Comparison of ENCODE assay signal across 15 cellular contexts in genomic region chr16:23497543-23497868, GRCh38. TPM values are rescaled to one million over a fixed set of nuclear protein-coding genes. Genes with fewer than 3 reads are reported as not detected.
DNase-seq lines count a peak whose midpoint lies in the region; ATAC-seq and TF ChIP-seq lines count a peak whose summit lies in the region.
"Had no signal": no experiment of that assay in that cellular context is flagged by ENCODE, and none has a peak within 500 bp of the region (broad histone marks: within the 10 kb centered on the region; RNA-seq: fewer than 3 reads in every experiment).

No MANE protein-coding gene starts in this region.

- no CpG with 5 or more reads among the region's 6 CpGs for WGBS in mesendoderm (ENCODE audit: extremely low coverage, insufficient coverage, low lambda C conversion rate)
- 75 to 82% methylated on average over 6 of the region's 6 CpGs for WGBS in thyroid gland, 2 donors

- no peak overlapping the region for H3K4me2 ChIP-seq in mesendoderm (ENCODE audit: low read length)

- no peak overlapping the region for H3K4ac ChIP-seq in mesendoderm (ENCODE audit: low read depth, low read length)

- H2BK120ac ChIP-seq in mesendoderm (ENCODE audit: low read depth, low read length), result no peak overlapping the region

- H3K36me3 Mint-ChIP-seq in activated naive CD4-positive, alpha-beta T cell treated with anti-CD3 and anti-CD28 coated beads, Interleukin-2, amount 10 ng/mL, durations not matched to agents 7 days and 5 days, result peaks cover 24% of the 10 kb centered on the region
- peaks cover 11% of the 10 kb centered on the region for H3K36me3 Mint-ChIP-seq in activated naive CD4-positive, alpha-beta T cell treated with anti-CD3 and anti-CD28 coated beads for 36 hours (ENCODE audit: low read depth)

- H3K4me3 ChIP-seq in breast epithelium (no peak overlapping the region), mesendoderm (ENCODE audit: low read length) (no peak overlapping the region), thyroid gland (replicated peaks in 1 of 3) (no peak overlapping the region), H7 (ENCODE audit: insufficient read depth, low read depth, low read length) (no peak overlapping the region), ascending aorta (no peak overlapping the region)
- H3K4me3 ChIP-seq: SJSA1, testis had no signal

- peaks cover 40% of the 10 kb centered on the region for H3K4me1 Mint-ChIP-seq in activated naive CD4-positive, alpha-beta T cell treated with anti-CD3 and anti-CD28 coated beads, Interleukin-2, amount 10 ng/mL, durations not matched to agents 7 days and 5 days
- H3K4me1 Mint-ChIP-seq in activated naive CD4-positive, alpha-beta T cell treated with anti-CD3 and anti-CD28 coated beads for 36 hours (ENCODE audit: low read depth), result peaks cover 25% of the 10 kb centered on the region

- ATAC-seq in HG02970 (IDR thresholded peaks at IDR 0.05; ENCODE audit: low FRiP score, unreplicated experiment), result no peak

- H4K8ac ChIP-seq in mesendoderm (ENCODE audit: low read depth, low read length), result no peak overlapping the region

- no peak overlapping the region for H4K5ac ChIP-seq in mesendoderm (ENCODE audit: low read length)

- peaks cover 39% of the 10 kb centered on the region for H3K79me2 ChIP-seq in mesendoderm (ENCODE audit: control insufficient read depth, insufficient read depth, low read length)

- no peak overlapping the region for H3K18ac ChIP-seq in mesendoderm (ENCODE audit: low read length)

- no peaks in the 10 kb centered on the region for H3K9me3 Mint-ChIP-seq in activated naive CD4-positive, alpha-beta T cell treated with anti-CD3 and anti-CD28 coated beads, Interleukin-2, amount 10 ng/mL, durations not matched to agents 7 days and 5 days
- no peaks in the 10 kb centered on the region for H3K9me3 Mint-ChIP-seq in activated naive CD4-positive, alpha-beta T cell treated with anti-CD3 and anti-CD28 coated beads for 36 hours

- H3K79me1 ChIP-seq in mesendoderm (ENCODE audit: low read length), result peaks cover 17% of the 10 kb centered on the region

- H3K27me3 ChIP-seq in breast epithelium (no peaks in the 10 kb centered on the region), mesendoderm (ENCODE audit: insufficient read depth, low read length, poor library complexity) (no peaks in the 10 kb centered on the region), thyroid gland (no peaks in the 10 kb centered on the region), H7 (ENCODE audit: control insufficient read depth, insufficient read depth, low read length) (no peaks in the 10 kb centered on the region), ascending aorta (no peaks in the 10 kb centered on the region)
- H3K27me3 ChIP-seq: SJSA1, testis had no signal

- H3K27me3 Mint-ChIP-seq in activated naive CD4-positive, alpha-beta T cell treated with anti-CD3 and anti-CD28 coated beads, Interleukin-2, amount 10 ng/mL, durations not matched to agents 7 days and 5 days, result no peaks in the 10 kb centered on the region
- H3K27me3 Mint-ChIP-seq in activated naive CD4-positive, alpha-beta T cell treated with anti-CD3 and anti-CD28 coated beads for 36 hours (ENCODE audit: low read depth), result no peaks in the 10 kb centered on the region

- CTCF ChIA-PET in activated naive CD4-positive, alpha-beta T cell treated with anti-CD3 and anti-CD28 coated beads, Interleukin-2, amount 10 ng/mL, durations not matched to agents 7 days and 5 days (lab: Charles Lee), result no interaction called here
- CTCF ChIA-PET in activated naive CD4-positive, alpha-beta T cell treated with anti-CD3 and anti-CD28 coated beads for 36 hours (lab: Charles Lee), result interaction anchor here (0.6 kb wide), 1 partner anchor 314 kb away, joined by 3 read pairs; no protein-coding TSS in a partner anchor

- peaks cover 0 to 17% of the 10 kb centered on the region in 2 donors for H3K4me1 ChIP-seq in breast epithelium
- H3K4me1 ChIP-seq in mesendoderm (ENCODE audit: control insufficient read depth, low read depth, low read length), result no peaks in the 10 kb centered on the region
- H3K4me1 ChIP-seq in thyroid gland, result peaks cover 73 to 94% of the 10 kb centered on the region in 2 donors
- H3K4me1 ChIP-seq in ascending aorta, result no peaks in the 10 kb centered on the region
- H3K4me1 ChIP-seq: testis had no signal

- intact Hi-C loops in activated naive CD4-positive, alpha-beta T cell treated with anti-CD3 and anti-CD28 coated beads for 36 hours (cut with micrococcal nuclease), result no loop called here
- intact Hi-C loops in breast epithelium (cut with DNase I; ENCODE audit: low total_unique reads), result no loop called here
- intact Hi-C loops in thyroid gland (cut with DNase I), result no loop called here
- intact Hi-C loops in ascending aorta (cut with DNase I), result no loop called here

- peak overlapping the region; percentile 79 for H3K27ac Mint-ChIP-seq in activated naive CD4-positive, alpha-beta T cell treated with anti-CD3 and anti-CD28 coated beads, Interleukin-2, amount 10 ng/mL, durations not matched to agents 7 days and 5 days
- H3K27ac Mint-ChIP-seq in activated naive CD4-positive, alpha-beta T cell treated with anti-CD3 and anti-CD28 coated beads for 36 hours, result no peak overlapping the region

- H3K23ac ChIP-seq in mesendoderm (ENCODE audit: low read length), result no peak overlapping the region

- DNase-seq in activated naive CD4-positive, alpha-beta T cell treated with anti-CD3 and anti-CD28 coated beads, Interleukin-2, amount 10 ng/mL, durations not matched to agents 7 days and 5 days, result no peak
- DNase-seq in activated naive CD4-positive, alpha-beta T cell treated with anti-CD3 and anti-CD28 coated beads for 36 hours, result no peak
- DNase-seq in breast epithelium (ENCODE audit: low spot score in 2 of 2) (no peak), mesendoderm (peak; percentile 25), thyroid gland (no peak), H7 (no peak), ascending aorta (ENCODE audit: low spot score in 2 of 2) (no peak)
- DNase-seq: activated gamma-delta T cell treated with Interleukin-2 at 50 U/mL for 16 hours, cortex of kidney, DMS153, NCI-H1417 treated with DMSO at 0.1 percent for 48 hours, NCI-H69, testis had no signal

- no peak overlapping the region for H3K4me3 Mint-ChIP-seq in activated naive CD4-positive, alpha-beta T cell treated with anti-CD3 and anti-CD28 coated beads, Interleukin-2, amount 10 ng/mL, durations not matched to agents 7 days and 5 days
- H3K4me3 Mint-ChIP-seq in activated naive CD4-positive, alpha-beta T cell treated with anti-CD3 and anti-CD28 coated beads for 36 hours, result no peak overlapping the region

- H2AK5ac ChIP-seq in mesendoderm (ENCODE audit: low read length), result no peak overlapping the region

- TF ChIP-seq CTCF in breast epithelium (IDR thresholded peaks at IDR 0.05), result no peak
- TF ChIP-seq CTCF in thyroid gland (IDR thresholded peaks at IDR 0.05), result no peak
- TF ChIP-seq CTCF in ascending aorta (IDR thresholded peaks at IDR 0.05), result no peak

- no peak for TF ChIP-seq POLR2A in breast epithelium (IDR thresholded peaks at IDR 0.05)
- TF ChIP-seq POLR2A in thyroid gland (IDR thresholded peaks at IDR 0.05), result no peak

- no peak overlapping the region for H3K9ac ChIP-seq in mesendoderm (ENCODE audit: low read length)

- H3K9me3 ChIP-seq in breast epithelium (no peaks in the 10 kb centered on the region), thyroid gland (no peaks in the 10 kb centered on the region), ascending aorta (no peaks in the 10 kb centered on the region)
- H3K9me3 ChIP-seq: SJSA1, testis had no signal

- H2BK5ac ChIP-seq in mesendoderm (ENCODE audit: low read length), result no peak overlapping the region

- H3K56ac ChIP-seq in mesendoderm (ENCODE audit: low read length), result no peak overlapping the region

- H3K27ac ChIP-seq in breast epithelium (peak overlapping the region; percentile 86), mesendoderm (ENCODE audit: low read depth, low read length) (no peak overlapping the region), thyroid gland (peak overlapping the region; percentile 89 to 96 (median 90)), ascending aorta (peak overlapping the region in 1 of 2 donors; percentile 36)
- H3K27ac ChIP-seq: SJSA1, testis had no signal

- no peak overlapping the region for H2BK15ac ChIP-seq in mesendoderm (replicated peaks; ENCODE audit: low read depth)

- H3K36me3 ChIP-seq in breast epithelium (no peaks in the 10 kb centered on the region), mesendoderm (ENCODE audit: control insufficient read depth, insufficient read depth, low read length) (peaks cover 10% of the 10 kb centered on the region), thyroid gland (peaks cover 11 to 18% of the 10 kb centered on the region in 2 donors), H7 (replicated peaks; ENCODE audit: control insufficient read depth, insufficient read depth, low read length) (peaks cover 15% of the 10 kb centered on the region), ascending aorta (peaks cover 30 to 34% of the 10 kb centered on the region in 2 donors)

RNA-seq across cellular contexts. Expression of gene GGA2, which starts 12.8 kb away (rescaled TPM):
- 10 to 100 TPM; 53.0 to 62.7 TPM for total RNA-seq in activated naive CD4-positive, alpha-beta T cell treated with anti-CD3 and anti-CD28 coated beads for 36 hours
- total RNA-seq in breast epithelium (10 to 100 TPM; 42.9 to 72.0 (median 61.9) TPM), thyroid gland (100 to 1,000 TPM; 103 to 190 (median 159) TPM), ascending aorta (10.7 TPM)
- polyA plus RNA-seq in mesendoderm (2013, experiment 1 of 2), result 34.7 TPM
- polyA plus RNA-seq in mesendoderm (2013, experiment 2 of 2), result 35.7 TPM
- total RNA-seq in H7 (2014; rRNA removed; shearing (Covaris generic)), result 23.2 and 34.1 TPM in 2 replicates

RNA-seq across cellular contexts. Expression of gene COG7, which starts 44.5 kb away (rescaled TPM):
- 10 to 100 TPM; 16.4 to 16.9 TPM for total RNA-seq in activated naive CD4-positive, alpha-beta T cell treated with anti-CD3 and anti-CD28 coated beads for 36 hours
- total RNA-seq in breast epithelium (10 to 100 TPM; 12.8 to 31.6 (median 29.2) TPM), thyroid gland (10 to 100 TPM; 27.5 to 35.1 (median 30.8) TPM), ascending aorta (25.9 TPM)
- polyA plus RNA-seq in mesendoderm (2013, experiment 1 of 2), result 8.5 TPM
- 8.7 TPM for polyA plus RNA-seq in mesendoderm (2013, experiment 2 of 2)
- total RNA-seq in H7 (2014; rRNA removed; shearing (Covaris generic)), result 17.1 and 26.4 TPM in 2 replicates

RNA-seq across cellular contexts. Expression of gene EARS2, which starts 59.6 kb away (rescaled TPM):
- total RNA-seq in activated naive CD4-positive, alpha-beta T cell treated with anti-CD3 and anti-CD28 coated beads for 36 hours, result 10 to 100 TPM; 23.7 to 25.1 TPM
- total RNA-seq in breast epithelium, result 10 to 100 TPM; 22.4 to 25.9 (median 25.0) TPM
- 20.5 TPM for polyA plus RNA-seq in mesendoderm (2013, experiment 1 of 2)
- polyA plus RNA-seq in mesendoderm (2013, experiment 2 of 2), result 18.2 TPM
- 10 to 100 TPM; 30.9 to 54.4 (median 50.7) TPM for total RNA-seq in thyroid gland
- 101 and 105 TPM in 2 replicates for total RNA-seq in H7 (2014; rRNA removed; shearing (Covaris generic))
- total RNA-seq in ascending aorta, result 16.8 TPM
